ENCODE assay signal across 8 cellular contexts in the genomic region with DNA sequence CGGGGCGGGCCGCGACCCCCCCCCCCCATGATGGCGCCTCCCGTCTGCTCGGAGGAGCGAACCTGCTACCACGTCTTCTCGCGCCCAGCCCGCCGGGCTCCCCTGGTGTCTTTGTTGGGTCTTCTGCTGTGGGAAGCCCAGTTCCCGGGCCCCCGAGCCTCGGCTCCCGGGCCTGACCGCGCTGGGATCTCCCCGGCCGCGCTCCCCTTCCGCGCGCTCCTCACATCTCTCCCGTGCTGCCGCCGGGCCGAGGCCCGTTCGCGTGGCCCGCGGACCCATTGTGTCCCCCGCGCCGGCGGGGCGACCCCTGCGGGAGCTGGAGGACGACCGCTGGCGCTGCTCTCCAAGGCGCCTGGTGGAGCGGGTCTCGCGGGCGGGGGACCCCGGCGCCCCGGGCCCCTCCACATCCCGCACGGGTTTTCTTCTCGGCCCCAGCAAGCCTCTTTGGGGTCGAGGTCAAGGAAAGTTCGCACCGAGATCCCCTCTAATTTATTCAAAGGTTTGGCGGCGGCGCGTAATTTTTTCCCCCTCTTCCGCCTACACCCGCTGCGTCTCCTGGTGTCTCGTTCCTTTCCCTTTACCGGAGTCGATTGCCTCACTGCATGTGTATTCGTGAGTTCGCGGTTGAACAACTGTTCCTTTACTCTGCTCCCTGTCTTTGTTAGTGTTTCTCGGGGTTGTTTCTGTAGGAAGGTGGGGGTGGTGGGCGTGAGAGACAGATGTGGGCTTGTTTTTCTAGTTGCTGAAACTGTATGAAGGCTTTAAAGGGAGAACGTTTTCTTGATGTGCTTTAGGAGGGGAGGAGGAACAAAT. TPM values are rescaled to one million over a fixed set of nuclear protein-coding genes. Genes with fewer than 3 reads are reported as not detected.
DNase-seq lines count a peak whose midpoint lies in the region; ATAC-seq and TF ChIP-seq lines count a peak whose summit lies in the region.

No MANE protein-coding gene starts in this region.

- no peaks in the 10 kb centered on the region for H3K9me3 ChIP-seq in stomach smooth muscle (ENCODE audit: control insufficient read depth in 2 of 2, low read length in 2 of 2)

- H3K4me3 ChIP-seq in fibroblast of pulmonary artery (replicated peaks; ENCODE audit: low read depth, low read length) (peak overlapping the region; percentile 75), stomach smooth muscle (ENCODE audit: low read length in 2 of 2) (peak overlapping the region; percentile 58 to 86)

- H3K27me3 Mint-ChIP-seq in natural killer cell treated with Interleukin-12 subunit alpha and Interleukin-12 subunit beta and Interleukin-15 and Interleukin-18, amount 100 ng/mL, for 72 hours: peaks cover 16 to 21% of the 10 kb centered on the region in 2 donors

- no peaks in the 10 kb centered on the region for H3K27me3 ChIP-seq in stomach smooth muscle (ENCODE audit: control insufficient read depth in 1 of 2, insufficient read depth in 2 of 2, low read length in 2 of 2)

- H3K9ac ChIP-seq in stomach smooth muscle (ENCODE audit: low read length in 2 of 2): peak overlapping the region; percentile 82 to 90

- H3K36me3 Mint-ChIP-seq in natural killer cell treated with Interleukin-12 subunit alpha and Interleukin-12 subunit beta and Interleukin-15 and Interleukin-18, amount 100 ng/mL, for 72 hours: peaks cover 5% of the 10 kb centered on the region

- DNase-seq in AG20443 (ENCODE audit: low spot score) (peak; percentile 72), NCI-H82 (lab: John Stamatoyannopoulos, UW) (peak; percentile 69), fibroblast of pulmonary artery (ENCODE audit: low read depth) (peak; percentile 80)
- DNase-seq in activated T-cell treated with anti-CD3 and anti-CD28 coated beads, Interleukin-2, amount 50 U/mL, for 1 hour: peak; percentile 31
- no peak for DNase-seq in natural killer cell treated with Interleukin-12 subunit alpha and Interleukin-12 subunit beta and Interleukin-15 and Interleukin-18, amount 100 ng/mL, for 72 hours (ENCODE audit: low spot score)

- ATAC-seq in GM18873 (IDR thresholded peaks at IDR 0.05; ENCODE audit: low FRiP score, unreplicated experiment): peak; percentile 25
- ATAC-seq in HG03159 (IDR thresholded peaks at IDR 0.05; ENCODE audit: unreplicated experiment): peak; percentile 29
- peak; percentile 58 to 63 for ATAC-seq in natural killer cell treated with Interleukin-12 subunit alpha and Interleukin-12 subunit beta and Interleukin-15 and Interleukin-18, amount 100 ng/mL, for 72 hours

- no peaks in the 10 kb centered on the region for H3K9me3 Mint-ChIP-seq in natural killer cell treated with Interleukin-12 subunit alpha and Interleukin-12 subunit beta and Interleukin-15 and Interleukin-18, amount 100 ng/mL, for 72 hours

- peaks cover 6 to 17% of the 10 kb centered on the region in 2 donors for H3K4me1 Mint-ChIP-seq in natural killer cell treated with Interleukin-12 subunit alpha and Interleukin-12 subunit beta and Interleukin-15 and Interleukin-18, amount 100 ng/mL, for 72 hours (ENCODE audit: low read depth in 2 of 2)

- no peak overlapping the region for H3K4me3 Mint-ChIP-seq in natural killer cell treated with Interleukin-12 subunit alpha and Interleukin-12 subunit beta and Interleukin-15 and Interleukin-18, amount 100 ng/mL, for 72 hours

- H3K27ac Mint-ChIP-seq in natural killer cell treated with Interleukin-12 subunit alpha and Interleukin-12 subunit beta and Interleukin-15 and Interleukin-18, amount 100 ng/mL, for 72 hours: no peak overlapping the region

- H3K27ac ChIP-seq in stomach smooth muscle (ENCODE audit: low read length): peak overlapping the region; percentile 92

- no peaks in the 10 kb centered on the region for H3K36me3 ChIP-seq in stomach smooth muscle (ENCODE audit: control insufficient read depth in 2 of 2, insufficient read depth in 2 of 2, low read length in 2 of 2)

- H3K4me1 ChIP-seq in stomach smooth muscle (ENCODE audit: control insufficient read depth, insufficient read depth, low read length): peaks cover 9% of the 10 kb centered on the region

- TF ChIP-seq CTCF in fibroblast of pulmonary artery (IDR thresholded peaks at IDR 0.05; ENCODE audit: low read length, missing control alignments): no peak

RNA-seq across cellular contexts. Expression of a gene that starts 0.8 kb away (rescaled TPM):
- total RNA-seq in natural killer cell treated with Interleukin-12 subunit alpha and Interleukin-12 subunit beta and Interleukin-15 and Interleukin-18, amount 100 ng/mL, for 72 hours: 10 to 100 TPM in 1 of 2 donors, 1 to 10 TPM in 1; 3.2 to 15.6 TPM
